6 cellular contexts compared by ENCODE assay signal in the genomic region with DNA sequence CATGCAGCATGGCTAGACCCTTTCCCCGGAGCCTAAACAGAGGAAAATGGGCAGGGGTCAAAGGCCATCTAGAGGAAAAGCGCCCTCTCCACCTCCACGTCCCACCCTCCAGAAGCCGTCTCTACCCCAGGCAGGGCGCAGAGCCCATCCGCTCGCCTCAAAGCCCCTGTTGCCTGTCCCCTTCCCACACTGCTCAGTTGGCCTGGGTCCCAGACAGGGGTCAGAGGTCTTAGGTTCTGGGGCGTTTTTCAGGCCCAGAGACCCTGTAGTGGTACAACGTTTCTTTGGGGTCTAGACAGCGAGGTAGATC. TPM values are rescaled to one million over a fixed set of nuclear protein-coding genes. Genes with fewer than 3 reads are reported as not detected.
DNase-seq lines count a peak whose midpoint lies in the region; TF ChIP-seq lines count a peak whose summit lies in the region.

No MANE protein-coding gene starts in this region.

- H3K27ac ChIP-seq in OCI-LY1 (ENCODE audit: low read depth, low read length, poor library complexity, severe bottlenecking) (peak overlapping the region; percentile 74), suprapubic skin (peak overlapping the region; percentile 81)

- DNase-seq in DMS79 (lab: John Stamatoyannopoulos, UW) (peak; percentile 48), DMS79 treated with DMSO at 0.1 percent for 48 hours (lab: John Stamatoyannopoulos, UW) (no peak), glutamatergic neuron (no peak), suprapubic skin (ENCODE audit: low spot score in 2 of 2) (peak in 1 of 2 donors; percentile 83), dermis blood vessel endothelial cell (no peak)

- no peaks in the 10 kb centered on the region for H3K79me2 ChIP-seq in OCI-LY1 (ENCODE audit: insufficient read depth, low read length)

- H3K36me3 ChIP-seq in OCI-LY1 (ENCODE audit: insufficient read depth, low read length) (no peaks in the 10 kb centered on the region), suprapubic skin (no peaks in the 10 kb centered on the region)

- WGBS in suprapubic skin = 0% methylated on average over 10 of the region's 10 CpGs

- peaks cover 16% of the 10 kb centered on the region for H3K4me1 ChIP-seq in OCI-LY1 (ENCODE audit: insufficient read depth, low read length, severe bottlenecking)
- peaks cover 12% of the 10 kb centered on the region for H3K4me1 ChIP-seq in suprapubic skin

- H3K9me3 Mint-ChIP-seq in glutamatergic neuron (ENCODE audit: unreplicated experiment) = peaks cover 4% of the 10 kb centered on the region

- no peak for TF ChIP-seq CTCF in OCI-LY1 (IDR thresholded peaks at IDR 0.05; ENCODE audit: low read length)
- no peak for TF ChIP-seq CTCF in glutamatergic neuron (IDR thresholded peaks at IDR 0.05; ENCODE audit: partially characterized antibody, unreplicated experiment)
- TF ChIP-seq CTCF in suprapubic skin (IDR thresholded peaks at IDR 0.05) = no peak

- peak overlapping the region; percentile 71 for H3K4me2 ChIP-seq in OCI-LY1 (ENCODE audit: low read length)

- H3K9me2 ChIP-seq in OCI-LY1 (ENCODE audit: low read depth, low read length) = no peaks in the 10 kb centered on the region

- peak; percentile 14 for TF ChIP-seq EP300 in suprapubic skin (IDR thresholded peaks at IDR 0.05)

- H3K27ac Mint-ChIP-seq in glutamatergic neuron (ENCODE audit: unreplicated experiment) = peak overlapping the region; percentile 84

- no peaks in the 10 kb centered on the region for H3K27me3 ChIP-seq in OCI-LY1 (ENCODE audit: insufficient read depth, low read length)
- no peaks in the 10 kb centered on the region for H3K27me3 ChIP-seq in suprapubic skin

- H3F3A ChIP-seq in OCI-LY1 (ENCODE audit: insufficient read depth, low read length) = no peaks in the 10 kb centered on the region

- H3K9me3 ChIP-seq in OCI-LY1 (ENCODE audit: low read length) (no peaks in the 10 kb centered on the region), suprapubic skin (no peaks in the 10 kb centered on the region)

- H3K36me3 Mint-ChIP-seq in glutamatergic neuron (ENCODE audit: unreplicated experiment) = no peaks in the 10 kb centered on the region

- H4K20me1 ChIP-seq in OCI-LY1 (ENCODE audit: insufficient read depth, low read length) = no peaks in the 10 kb centered on the region

- H2AFZ ChIP-seq in OCI-LY1 (ENCODE audit: low read length) = no peak overlapping the region

- H3K4me1 Mint-ChIP-seq in glutamatergic neuron (ENCODE audit: low read depth, unreplicated experiment) = peaks cover 3% of the 10 kb centered on the region

- peak overlapping the region; percentile 83 for H3K9ac ChIP-seq in OCI-LY1 (ENCODE audit: low read length)

- H3K27me3 Mint-ChIP-seq in glutamatergic neuron (ENCODE audit: unreplicated experiment) = peaks cover 4% of the 10 kb centered on the region

- peak overlapping the region; percentile 71 for H3K4me3 ChIP-seq in OCI-LY1 (ENCODE audit: low read depth, low read length, poor library complexity, severe bottlenecking)
- peak overlapping the region; percentile 59 for H3K4me3 ChIP-seq in suprapubic skin

- TF ChIP-seq POLR2A in suprapubic skin (IDR thresholded peaks at IDR 0.05) = no peak

- H3K4me3 Mint-ChIP-seq in glutamatergic neuron (ENCODE audit: unreplicated experiment) = peak overlapping the region; percentile 85

RNA-seq across cellular contexts. Expression of gene TMEM143, which starts 0.3 kb away (rescaled TPM):
- total RNA-seq in glutamatergic neuron (ENCODE audit: unreplicated experiment) (11.9 TPM), suprapubic skin (10 to 100 TPM in 2 of 4 donors, 1 to 10 TPM in 2; 7.8 to 14.7 (median 9.3) TPM), dermis blood vessel endothelial cell (1.9 and 3.8 TPM in 2 replicates)

RNA-seq across cellular contexts. Expression of gene SYNGR4, which starts 0.7 kb away (rescaled TPM):
- total RNA-seq in glutamatergic neuron (ENCODE audit: unreplicated experiment) (not detected), suprapubic skin (not detected), dermis blood vessel endothelial cell (not detected in 2 replicates)

RNA-seq across cellular contexts. Expression of gene KDELR1, which starts 27.9 kb away (rescaled TPM):
- total RNA-seq in glutamatergic neuron (ENCODE audit: unreplicated experiment) (213 TPM), suprapubic skin (10 to 100 TPM; 77.3 to 94.1 (median 87.7) TPM), dermis blood vessel endothelial cell (37.6 and 70.8 TPM in 2 replicates)

RNA-seq across cellular contexts. Expression of gene GRIN2D, which starts 30.0 kb away (rescaled TPM):
- total RNA-seq in glutamatergic neuron (ENCODE audit: unreplicated experiment) = 21.7 TPM
- total RNA-seq in suprapubic skin = 1 to 10 TPM in 2 of 4 donors, under 1 TPM in 2; 0.38 to 1.4 (median 0.94) TPM
- 0.51 and 0.79 TPM in 2 replicates for total RNA-seq in dermis blood vessel endothelial cell

RNA-seq across cellular contexts. Expression of gene EMP3, which starts 38.1 kb away (rescaled TPM):
- total RNA-seq in glutamatergic neuron (ENCODE audit: unreplicated experiment) = 6.5 TPM
- total RNA-seq in suprapubic skin = 10 to 100 TPM in 3 of 4 donors, 1 to 10 TPM in 1; 9.3 to 22.5 (median 13.2) TPM
- total RNA-seq in dermis blood vessel endothelial cell = 4.0 and 7.3 TPM in 2 replicates
